Comparison of ENCODE assay signal across 8 cellular contexts in genomic region chr3:16828815-16829214, GRCh38. TPM values are rescaled to one million over a fixed set of nuclear protein-coding genes. Genes with fewer than 3 reads are reported as not detected.
A peak's percentile ranks its signal among the peaks of the same experiment; 100 is the strongest.
DNase-seq lines count a peak whose midpoint lies in the region; ATAC-seq and TF ChIP-seq lines count a peak whose summit lies in the region.

No MANE protein-coding gene starts in this region.

- H3K4me1 Mint-ChIP-seq in T-helper 2 cell treated with Interferon-gamma antibody and Interleukin-4, amounts not matched to agents 5 μg/mL and 100 μg/mL, for 36 hours (ENCODE audit: low read depth), result peaks cover 15% of the 10 kb centered on the region
- peaks cover 23% of the 10 kb centered on the region for H3K4me1 Mint-ChIP-seq in WTC11

- H3K4me3 ChIP-seq in HL-60 (replicated peaks; ENCODE audit: insufficient read depth, low read length), result no peak overlapping the region
- H3K4me3 ChIP-seq in epithelial cell of esophagus (ENCODE audit: low read length), result no peak overlapping the region

- ATAC-seq in WTC11, result peak; percentile 89
- no peak for ATAC-seq in GM21381 (IDR thresholded peaks at IDR 0.05; ENCODE audit: unreplicated experiment)

- no peaks in the 10 kb centered on the region for H3K27me3 ChIP-seq in HL-60 (ENCODE audit: insufficient read depth, poor library complexity, severe bottlenecking)

- H3K4me3 Mint-ChIP-seq in T-helper 2 cell treated with Interferon-gamma antibody and Interleukin-4, amounts not matched to agents 5 μg/mL and 100 μg/mL, for 36 hours, result no peak overlapping the region
- H3K4me3 Mint-ChIP-seq in WTC11, result no peak overlapping the region

- peaks cover 21% of the 10 kb centered on the region for H3K27me3 Mint-ChIP-seq in T-helper 2 cell treated with Interferon-gamma antibody and Interleukin-4, amounts not matched to agents 5 μg/mL and 100 μg/mL, for 36 hours (ENCODE audit: low read depth)
- no peaks in the 10 kb centered on the region for H3K27me3 Mint-ChIP-seq in WTC11 (ENCODE audit: low read depth)

- CTCF ChIA-PET in WTC11 (lab: Charles Lee), result interaction anchor here (0.6 to 2.1 kb wide), 25 partner anchors 8 to 584 kb away, joined by 3 to 23 read pairs (median 5); partner anchors contain the start of gene PLCL2

- POLR2A ChIA-PET in WTC11 (lab: Charles Lee), result interaction anchor here (0.6 to 1.1 kb wide), 4 partner anchors 18 to 350 kb away, joined by 3 to 4 read pairs (median 3); no protein-coding TSS in a partner anchor

- H3K9me3 Mint-ChIP-seq in T-helper 2 cell treated with Interferon-gamma antibody and Interleukin-4, amounts not matched to agents 5 μg/mL and 100 μg/mL, for 36 hours, result no peaks in the 10 kb centered on the region
- peaks cover 8% of the 10 kb centered on the region for H3K9me3 Mint-ChIP-seq in WTC11

- no peak overlapping the region for H3K27ac ChIP-seq in HL-60 (replicated peaks)

- no peaks in the 10 kb centered on the region for H3K36me3 Mint-ChIP-seq in T-helper 2 cell treated with Interferon-gamma antibody and Interleukin-4, amounts not matched to agents 5 μg/mL and 100 μg/mL, for 36 hours (ENCODE audit: low read depth)
- H3K36me3 Mint-ChIP-seq in WTC11, result peaks cover 6% of the 10 kb centered on the region

- H3K27ac Mint-ChIP-seq in T-helper 2 cell treated with Interferon-gamma antibody and Interleukin-4, amounts not matched to agents 5 μg/mL and 100 μg/mL, for 36 hours, result no peak overlapping the region
- H3K27ac Mint-ChIP-seq in WTC11, result no peak overlapping the region

- TF ChIP-seq CTCF in HL-60 (IDR thresholded peaks at IDR 0.05; ENCODE audit: insufficient read depth, low read length) (peak; percentile 9), WTC11 (IDR thresholded peaks at IDR 0.05) (peak; percentile 22; the same call in 1 of the 2 replicates), epithelial cell of esophagus (IDR thresholded peaks at IDR 0.05; ENCODE audit: insufficient read depth, low read depth, low read length, missing control alignments) (peak; percentile 26)

- peak in 4 of 5 experiments; percentile 25 to 84 (median 29) for DNase-seq in T-helper 2 cell
- DNase-seq in T-helper 2 cell treated with Interferon-gamma antibody and Interleukin-4, amounts not matched to agents 5 μg/mL and 100 μg/mL, for 36 hours (ENCODE audit: low spot score), result no peak
- peak in 1 of 2 experiments; percentile 57 for DNase-seq in HL-60 (ENCODE audit: low read depth in 1 of 2, low spot score in 1 of 2)
- DNase-seq in WTC11 (ENCODE audit: low spot score), result peak; percentile 45
- peak; percentile 44 for DNase-seq in epithelial cell of esophagus (ENCODE audit: low read depth)
- DNase-seq in stimulated activated CD4-positive, alpha-beta T cell treated with anti-CD3 and anti-CD28 coated beads, Interleukin-1b, Interleukin-23, amount 100 ng/mL, for 48 hours, result peak; percentile 44
- DNase-seq in AG20443 (ENCODE audit: low spot score), result no peak

TF ChIP-seq in WTC11, 78 proteins besides CTCF, POLR2A, EP300 and RAD21:
- TF ChIP-seq, protein P1, sequence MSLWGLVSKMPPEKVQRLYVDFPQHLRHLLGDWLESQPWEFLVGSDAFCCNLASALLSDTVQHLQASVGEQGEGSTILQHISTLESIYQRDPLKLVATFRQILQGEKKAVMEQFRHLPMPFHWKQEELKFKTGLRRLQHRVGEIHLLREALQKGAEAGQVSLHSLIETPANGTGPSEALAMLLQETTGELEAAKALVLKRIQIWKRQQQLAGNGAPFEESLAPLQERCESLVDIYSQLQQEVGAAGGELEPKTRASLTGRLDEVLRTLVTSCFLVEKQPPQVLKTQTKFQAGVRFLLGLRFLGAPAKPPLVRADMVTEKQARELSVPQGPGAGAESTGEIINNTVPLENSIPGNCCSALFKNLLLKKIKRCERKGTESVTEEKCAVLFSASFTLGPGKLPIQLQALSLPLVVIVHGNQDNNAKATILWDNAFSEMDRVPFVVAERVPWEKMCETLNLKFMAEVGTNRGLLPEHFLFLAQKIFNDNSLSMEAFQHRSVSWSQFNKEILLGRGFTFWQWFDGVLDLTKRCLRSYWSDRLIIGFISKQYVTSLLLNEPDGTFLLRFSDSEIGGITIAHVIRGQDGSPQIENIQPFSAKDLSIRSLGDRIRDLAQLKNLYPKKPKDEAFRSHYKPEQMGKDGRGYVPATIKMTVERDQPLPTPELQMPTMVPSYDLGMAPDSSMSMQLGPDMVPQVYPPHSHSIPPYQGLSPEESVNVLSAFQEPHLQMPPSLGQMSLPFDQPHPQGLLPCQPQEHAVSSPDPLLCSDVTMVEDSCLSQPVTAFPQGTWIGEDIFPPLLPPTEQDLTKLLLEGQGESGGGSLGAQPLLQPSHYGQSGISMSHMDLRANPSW (CRISPR knock-in tag; conservative IDR thresholded peaks at IDR 0.05; ENCODE audit: low read depth), result no peak
- TF ChIP-seq ERG (CRISPR knock-in tag; IDR thresholded peaks at IDR 0.05), result no peak
- 0 out of 2 replicates have a peak, but pooled peaks have one; percentile 37 for TF ChIP-seq USF2 (CRISPR knock-in tag; IDR thresholded peaks at IDR 0.05)
- TF ChIP-seq CREM (CRISPR knock-in tag; IDR thresholded peaks at IDR 0.05), result no peak
- no peak for TF ChIP-seq ARID4B (CRISPR knock-in tag; IDR thresholded peaks at IDR 0.05; ENCODE audit: borderline replicate concordance)
- peak; percentile 59; the same call in 1 of the 2 replicates for TF ChIP-seq ESRRA (CRISPR knock-in tag; IDR thresholded peaks at IDR 0.05; ENCODE audit: borderline replicate concordance)
- no peak for TF ChIP-seq ZNF121 (CRISPR knock-in tag; IDR thresholded peaks at IDR 0.05)
TF ChIP-seq in WTC11: peak in this region for 2.

RNA-seq across cellular contexts. Expression of gene PLCL2, which starts 55.9 kb away (rescaled TPM):
- total RNA-seq in WTC11 (2021), result 9.1 to 11.8 TPM (median 10.4 TPM) in 3 replicates

Comparison
In these comparisons a context has a peak if more than half of its experiments do, and no peak if none do; other contexts are left out.
1. DNase-seq: peak in T-helper 2 cell (4 of 5), WTC11 (single experiment), epithelial cell of esophagus (single experiment) and stimulated activated CD4-positive, alpha-beta T cell treated with anti-CD3 and anti-CD28 coated beads, Interleukin-1b, Interleukin-23, amount 100 ng/mL, for 48 hours (single experiment); none in T-helper 2 cell treated with Interferon-gamma antibody and Interleukin-4, amounts not matched to agents 5 μg/mL and 100 μg/mL, for 36 hours (single experiment) and AG20443 (single experiment).
2. Peak in every context shown above with its lines, with median percentiles within 50 percentile points of each other: CTCF ChIP-seq.